ENCODE assay signal across 27 cellular contexts in the genomic region with DNA sequence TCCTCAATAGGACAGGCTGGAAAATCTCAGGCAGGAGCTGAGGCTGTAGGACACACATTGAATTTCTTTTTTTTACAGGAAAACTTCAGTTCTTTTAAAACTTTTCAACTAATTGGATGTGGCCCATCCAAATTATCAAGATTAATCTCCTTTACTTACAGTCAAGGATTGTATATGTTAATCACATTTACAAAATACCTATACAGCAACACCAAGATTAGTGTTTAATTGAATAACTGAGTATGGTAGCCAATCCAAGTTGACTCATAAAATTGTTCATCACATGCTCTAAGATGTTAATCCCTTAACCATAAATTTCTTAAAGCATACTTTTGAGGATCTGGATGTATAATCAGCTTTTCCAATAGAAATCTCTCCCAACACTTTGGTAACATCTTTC.
DNase-seq lines count a peak whose midpoint lies in the region; ATAC-seq, FAIRE-seq and TF ChIP-seq lines count a peak whose summit lies in the region.
"Had no signal": no experiment of that assay in that cellular context is flagged by ENCODE, and none has a peak within 500 bp of the region (broad histone marks: within the 10 kb centered on the region; RNA-seq: fewer than 3 reads in every experiment).

No MANE protein-coding gene starts in this region.

- TF ChIP-seq CTCF in D721Med (IDR thresholded peaks at IDR 0.05; ENCODE audit: insufficient read depth, missing control alignments) (no peak), endothelial cell of umbilical vein (IDR thresholded peaks at IDR 0.05; ENCODE audit: extremely low read depth in 1 of 2, insufficient read depth in 1 of 2, low read depth in 1 of 2, low read length in 2 of 2) (no peak), smooth muscle cell (IDR thresholded peaks at IDR 0.05; ENCODE audit: borderline replicate concordance, insufficient read depth, poor library complexity, severe bottlenecking) (no peak)

- no peaks in the 10 kb centered on the region for H3K36me3 Mint-ChIP-seq in stimulated activated effector memory CD8-positive, alpha-beta T cell treated with anti-CD3 and anti-CD28 coated beads, Interleukin-12 subunit alpha, Interleukin-12 subunit beta, amount 100 ng/mL, for 72 hours
- H3K36me3 Mint-ChIP-seq: CD8-positive, alpha-beta T cell had no signal

- peak; percentile 78 for FAIRE-seq in D721Med (lab: Jason Lieb, UNC)
- FAIRE-seq in endothelial cell of umbilical vein (lab: Jason Lieb, UNC): peak; percentile 33
- FAIRE-seq: A549, GM12878, GM12892, GM18507 had no signal

- dilution Hi-C loops in endothelial cell of umbilical vein (cut with MboI; ENCODE audit: extremely low pct_ligation_motif_present, low sequenced_read_pairs): no loop called here

- no peaks in the 10 kb centered on the region for H4K20me1 ChIP-seq in endothelial cell of umbilical vein (replicated peaks; ENCODE audit: control insufficient read depth, extremely low read depth, insufficient read depth, low read length)
- H4K20me1 ChIP-seq in smooth muscle cell (ENCODE audit: low read depth): no peaks in the 10 kb centered on the region
- H4K20me1 ChIP-seq: BLaER1 treated with 17β-estradiol and CSF1 and Interleukin-3, amounts not matched to agents 10 nM and 100 nM had no signal

- H3K9me3 Mint-ChIP-seq in stimulated activated effector memory CD8-positive, alpha-beta T cell treated with anti-CD3 and anti-CD28 coated beads, Interleukin-12 subunit alpha, Interleukin-12 subunit beta, amount 100 ng/mL, for 72 hours: no peaks in the 10 kb centered on the region
- H3K9me3 Mint-ChIP-seq: CD4-positive, alpha-beta T cell; CD8-positive, alpha-beta T cell had no signal

- DNase-seq in D721Med (ENCODE audit: insufficient read length, low spot score): no peak
- DNase-seq in NCI-H82 treated with DMSO at 0.1 percent for 48 hours (lab: John Stamatoyannopoulos, UW; ENCODE audit: unreplicated experiment): peak; percentile 56
- no peak for DNase-seq in endothelial cell of umbilical vein (ENCODE audit: low read depth, low spot score)
- no peak for DNase-seq in smooth muscle cell (lab: John Stamatoyannopoulos, UW; ENCODE audit: unreplicated experiment)
- no peak for DNase-seq in stimulated activated effector memory CD8-positive, alpha-beta T cell treated with anti-CD3 and anti-CD28 coated beads, Interleukin-12 subunit alpha, Interleukin-12 subunit beta, amount 100 ng/mL, for 72 hours (ENCODE audit: low spot score in 2 of 2)
- DNase-seq in NCI-H146 treated with DMSO at 0.1 percent for 48 hours (lab: John Stamatoyannopoulos, UW; ENCODE audit: unreplicated experiment): no peak
- DNase-seq: AML-193; Caco-2; Calu3; CD4-positive, alpha-beta T cell; CD8-positive, alpha-beta T cell; DMS 273 treated with DMSO at 0.1 percent for 48 hours; DMS153; DMS53; DMS79; DND-41; EL; GDM1 had no signal

- H3K9ac ChIP-seq in endothelial cell of umbilical vein (replicated peaks; ENCODE audit: extremely low read depth, insufficient read depth, low read length): no peak overlapping the region
- H3K9ac ChIP-seq in smooth muscle cell (ENCODE audit: low read depth): no peak overlapping the region
- H3K9ac ChIP-seq: BLaER1 treated with 17β-estradiol and CSF1 and Interleukin-3, amounts not matched to agents 10 nM and 100 nM had no signal

- no peaks in the 10 kb centered on the region for H3K4me1 ChIP-seq in endothelial cell of umbilical vein (ENCODE audit: control insufficient read depth, extremely low read depth, insufficient read depth, low read length)
- peaks cover 7% of the 10 kb centered on the region for H3K4me1 ChIP-seq in smooth muscle cell (ENCODE audit: low read depth)
- H3K4me1 ChIP-seq: BLaER1 treated with 17β-estradiol and CSF1 and Interleukin-3, amounts not matched to agents 10 nM and 100 nM had no signal

- H2AFZ ChIP-seq in endothelial cell of umbilical vein (ENCODE audit: low read depth, low read length) (no peak overlapping the region), smooth muscle cell (ENCODE audit: low read depth) (no peak overlapping the region)

- H3K4me1 Mint-ChIP-seq in stimulated activated effector memory CD8-positive, alpha-beta T cell treated with anti-CD3 and anti-CD28 coated beads, Interleukin-12 subunit alpha, Interleukin-12 subunit beta, amount 100 ng/mL, for 72 hours: no peaks in the 10 kb centered on the region

- no peak overlapping the region for H3K4me3 ChIP-seq in endothelial cell of umbilical vein (replicated peaks in 1 of 3; ENCODE audit: insufficient read depth in 1 of 3, low read depth in 1 of 3, low read length in 3 of 3)
- no peak overlapping the region for H3K4me3 ChIP-seq in smooth muscle cell
- H3K4me3 ChIP-seq: A549; BLaER1 treated with 17β-estradiol and CSF1 and Interleukin-3, amounts not matched to agents 10 nM and 100 nM; GM12878 had no signal

- no peak overlapping the region for H3K4me3 Mint-ChIP-seq in stimulated activated effector memory CD8-positive, alpha-beta T cell treated with anti-CD3 and anti-CD28 coated beads, Interleukin-12 subunit alpha, Interleukin-12 subunit beta, amount 100 ng/mL, for 72 hours
- H3K4me3 Mint-ChIP-seq: B cell; CD4-positive, alpha-beta T cell; CD8-positive, alpha-beta T cell had no signal

- POLR2A ChIA-PET in endothelial cell of umbilical vein (lab: Charles Lee): no interaction called here

- CTCF ChIA-PET in endothelial cell of umbilical vein (lab: Charles Lee): no interaction called here

- H3K9me1 ChIP-seq in endothelial cell of umbilical vein (replicated peaks; ENCODE audit: control insufficient read depth, extremely low read depth, insufficient read depth, low read length): no peaks in the 10 kb centered on the region

- no peak for TF ChIP-seq POLR2A in endothelial cell of umbilical vein (IDR thresholded peaks at IDR 0.05; ENCODE audit: low read depth, low read length)

- H3K9me3 ChIP-seq in endothelial cell of umbilical vein (replicated peaks; ENCODE audit: control insufficient read depth, insufficient read depth, low read length) (no peaks in the 10 kb centered on the region), smooth muscle cell (replicated peaks; ENCODE audit: low read depth) (no peaks in the 10 kb centered on the region)
- H3K9me3 ChIP-seq: A549; BLaER1 treated with 17β-estradiol and CSF1 and Interleukin-3, amounts not matched to agents 10 nM and 100 nM; Caco-2 had no signal

- H3K27ac ChIP-seq in endothelial cell of umbilical vein (ENCODE audit: insufficient read depth, low read depth, low read length): no peak overlapping the region
- peak overlapping the region; percentile 34 for H3K27ac ChIP-seq in smooth muscle cell (ENCODE audit: low read depth)
- H3K27ac ChIP-seq: 22Rv1; A549; BLaER1 treated with 17β-estradiol and CSF1 and Interleukin-3, amounts not matched to agents 10 nM and 100 nM; C4-2B had no signal

- intact Hi-C loops in endothelial cell of umbilical vein (cut with micrococcal nuclease): no loop called here

- no peaks in the 10 kb centered on the region for H3K36me3 ChIP-seq in endothelial cell of umbilical vein (ENCODE audit: control insufficient read depth in 2 of 2, extremely low read depth in 1 of 2, insufficient read depth in 2 of 2, low read length in 2 of 2)
- no peaks in the 10 kb centered on the region for H3K36me3 ChIP-seq in smooth muscle cell (ENCODE audit: low read depth)
- H3K36me3 ChIP-seq: BLaER1 treated with 17β-estradiol and CSF1 and Interleukin-3, amounts not matched to agents 10 nM and 100 nM had no signal

- no TSS peak for BruUV-seq in endothelial cell of umbilical vein (replicated peaks; lab: Mats Ljungman, UMichigan)

- no peak overlapping the region for H3K27ac Mint-ChIP-seq in stimulated activated effector memory CD8-positive, alpha-beta T cell treated with anti-CD3 and anti-CD28 coated beads, Interleukin-12 subunit alpha, Interleukin-12 subunit beta, amount 100 ng/mL, for 72 hours
- H3K27ac Mint-ChIP-seq: B cell; CD4-positive, alpha-beta T cell; CD8-positive, alpha-beta T cell had no signal

- H3K79me2 ChIP-seq in endothelial cell of umbilical vein (ENCODE audit: control insufficient read depth, insufficient read depth, low read length) (no peaks in the 10 kb centered on the region), smooth muscle cell (ENCODE audit: low read depth) (no peaks in the 10 kb centered on the region)

- H3K27me3 ChIP-seq in endothelial cell of umbilical vein (ENCODE audit: control insufficient read depth in 2 of 2, insufficient read depth in 2 of 2, low read length in 2 of 2): no peaks in the 10 kb centered on the region
- no peaks in the 10 kb centered on the region for H3K27me3 ChIP-seq in smooth muscle cell (ENCODE audit: low read depth)
- H3K27me3 ChIP-seq: BLaER1 treated with 17β-estradiol and CSF1 and Interleukin-3, amounts not matched to agents 10 nM and 100 nM had no signal

- H3K4me2 ChIP-seq in endothelial cell of umbilical vein (ENCODE audit: insufficient read depth, low read length) (no peak overlapping the region), smooth muscle cell (peak overlapping the region; percentile 8)
- H3K4me2 ChIP-seq: A549; BLaER1 treated with 17β-estradiol and CSF1 and Interleukin-3, amounts not matched to agents 10 nM and 100 nM had no signal

- peaks cover 5% of the 10 kb centered on the region for H3F3A ChIP-seq in smooth muscle cell (ENCODE audit: low read depth)

- no peak for ATAC-seq in stimulated activated effector memory CD8-positive, alpha-beta T cell treated with anti-CD3 and anti-CD28 coated beads, Interleukin-12 subunit alpha, Interleukin-12 subunit beta, amount 100 ng/mL, for 72 hours
- ATAC-seq in HG02798 (IDR thresholded peaks at IDR 0.05; ENCODE audit: poor library complexity, unreplicated experiment): no peak
- ATAC-seq: A549; CD8-positive, alpha-beta T cell; GM12878 had no signal

TF ChIP-seq in endothelial cell of umbilical vein, 7 proteins besides CTCF, POLR2A, EP300 and RAD21:
- TF ChIP-seq JUN (IDR thresholded peaks at IDR 0.05; ENCODE audit: borderline replicate concordance, insufficient read depth, insufficient read length, low read depth) (no peak), GATA2 (IDR thresholded peaks at IDR 0.05; ENCODE audit: insufficient read depth, insufficient read length, low read depth, low read length) (no peak)
